Comparison of ENCODE assay signal across 1 cellular context in genomic region chr19:38729653-38730469, GRCh38.
TF ChIP-seq lines count a peak whose summit lies in the region.

No MANE protein-coding gene starts in this region.

TF ChIP-seq in HepG2, 621 proteins besides CTCF, POLR2A, EP300 and RAD21 (continued from another document and continues in another):
- TF ChIP-seq, protein P1, sequence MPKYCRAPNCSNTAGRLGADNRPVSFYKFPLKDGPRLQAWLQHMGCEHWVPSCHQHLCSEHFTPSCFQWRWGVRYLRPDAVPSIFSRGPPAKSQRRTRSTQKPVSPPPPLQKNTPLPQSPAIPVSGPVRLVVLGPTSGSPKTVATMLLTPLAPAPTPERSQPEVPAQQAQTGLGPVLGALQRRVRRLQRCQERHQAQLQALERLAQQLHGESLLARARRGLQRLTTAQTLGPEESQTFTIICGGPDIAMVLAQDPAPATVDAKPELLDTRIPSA (CRISPR knock-in tag; IDR thresholded peaks at IDR 0.05; ENCODE audit: borderline replicate concordance): no peak
- TF ChIP-seq DMAP1 (CRISPR knock-in tag; IDR thresholded peaks at IDR 0.05): no peak
- no peak for TF ChIP-seq DZIP1 (CRISPR knock-in tag; IDR thresholded peaks at IDR 0.05)
- TF ChIP-seq, protein P2, sequence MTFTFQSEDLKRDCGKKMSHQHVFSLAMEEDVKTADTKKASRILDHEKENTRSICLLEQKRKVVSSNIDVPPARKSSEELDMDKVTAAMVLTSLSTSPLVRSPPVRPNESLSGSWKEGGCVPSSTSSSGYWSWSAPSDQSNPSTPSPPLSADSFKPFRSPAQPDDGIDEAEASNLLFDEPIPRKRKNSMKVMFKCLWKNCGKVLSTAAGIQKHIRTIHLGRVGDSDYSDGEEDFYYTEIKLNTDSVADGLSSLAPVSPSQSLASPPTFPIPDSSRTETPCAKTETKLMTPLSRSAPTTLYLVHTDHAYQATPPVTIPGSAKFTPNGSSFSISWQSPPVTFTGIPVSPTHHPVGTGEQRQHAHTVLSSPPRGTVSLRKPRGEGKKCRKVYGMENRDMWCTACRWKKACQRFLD (CRISPR knock-in tag; IDR thresholded peaks at IDR 0.05; ENCODE audit: borderline replicate concordance): no peak
- TF ChIP-seq ZNF660 (CRISPR knock-in tag; IDR thresholded peaks at IDR 0.05; ENCODE audit: borderline replicate concordance, low read depth): no peak
- no peak for TF ChIP-seq ZKSCAN8 (CRISPR knock-in tag; IDR thresholded peaks at IDR 0.05; ENCODE audit: borderline replicate concordance)
- TF ChIP-seq HMG20B (CRISPR knock-in tag; conservative IDR thresholded peaks at IDR 0.05): no peak
- no peak for TF ChIP-seq USF2 (IDR thresholded peaks at IDR 0.05; ENCODE audit: low read depth, low read length)
- no peak for TF ChIP-seq USF2 (CRISPR knock-in tag; IDR thresholded peaks at IDR 0.05; ENCODE audit: borderline replicate concordance)
- no peak for TF ChIP-seq ZNF274 (CRISPR knock-in tag; IDR thresholded peaks at IDR 0.05)
- TF ChIP-seq ZNF580 (CRISPR knock-in tag; IDR thresholded peaks at IDR 0.05; ENCODE audit: borderline replicate concordance, low read depth): peak; percentile 33; the same call in 1 of the 2 replicates
- TF ChIP-seq, protein P3, sequence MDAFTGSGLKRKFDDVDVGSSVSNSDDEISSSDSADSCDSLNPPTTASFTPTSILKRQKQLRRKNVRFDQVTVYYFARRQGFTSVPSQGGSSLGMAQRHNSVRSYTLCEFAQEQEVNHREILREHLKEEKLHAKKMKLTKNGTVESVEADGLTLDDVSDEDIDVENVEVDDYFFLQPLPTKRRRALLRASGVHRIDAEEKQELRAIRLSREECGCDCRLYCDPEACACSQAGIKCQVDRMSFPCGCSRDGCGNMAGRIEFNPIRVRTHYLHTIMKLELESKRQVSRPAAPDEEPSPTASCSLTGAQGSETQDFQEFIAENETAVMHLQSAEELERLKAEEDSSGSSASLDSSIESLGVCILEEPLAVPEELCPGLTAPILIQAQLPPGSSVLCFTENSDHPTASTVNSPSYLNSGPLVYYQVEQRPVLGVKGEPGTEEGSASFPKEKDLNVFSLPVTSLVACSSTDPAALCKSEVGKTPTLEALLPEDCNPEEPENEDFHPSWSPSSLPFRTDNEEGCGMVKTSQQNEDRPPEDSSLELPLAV (CRISPR knock-in tag; conservative IDR thresholded peaks at IDR 0.05; ENCODE audit: low read depth): no peak
- no peak for TF ChIP-seq BRD4 (CRISPR knock-in tag; IDR thresholded peaks at IDR 0.05)
- no peak for TF ChIP-seq HDAC1 (CRISPR knock-in tag; IDR thresholded peaks at IDR 0.05)
- TF ChIP-seq SSRP1 (CRISPR knock-in tag; IDR thresholded peaks at IDR 0.05): no peak
- no peak for TF ChIP-seq ZNF337 (CRISPR knock-in tag; IDR thresholded peaks at IDR 0.05; ENCODE audit: borderline replicate concordance, low read depth)
- TF ChIP-seq GLMP (CRISPR knock-in tag; IDR thresholded peaks at IDR 0.05; ENCODE audit: borderline replicate concordance): no peak
- TF ChIP-seq ZFX (CRISPR knock-in tag; IDR thresholded peaks at IDR 0.05; ENCODE audit: low read depth): peak; percentile 61; the same call in 1 of the 2 replicates
- TF ChIP-seq KDM5A (IDR thresholded peaks at IDR 0.05; ENCODE audit: borderline replicate concordance, low read length): no peak
- no peak for TF ChIP-seq ATAD3A (CRISPR knock-in tag; IDR thresholded peaks at IDR 0.05)
- TF ChIP-seq, protein P4, sequence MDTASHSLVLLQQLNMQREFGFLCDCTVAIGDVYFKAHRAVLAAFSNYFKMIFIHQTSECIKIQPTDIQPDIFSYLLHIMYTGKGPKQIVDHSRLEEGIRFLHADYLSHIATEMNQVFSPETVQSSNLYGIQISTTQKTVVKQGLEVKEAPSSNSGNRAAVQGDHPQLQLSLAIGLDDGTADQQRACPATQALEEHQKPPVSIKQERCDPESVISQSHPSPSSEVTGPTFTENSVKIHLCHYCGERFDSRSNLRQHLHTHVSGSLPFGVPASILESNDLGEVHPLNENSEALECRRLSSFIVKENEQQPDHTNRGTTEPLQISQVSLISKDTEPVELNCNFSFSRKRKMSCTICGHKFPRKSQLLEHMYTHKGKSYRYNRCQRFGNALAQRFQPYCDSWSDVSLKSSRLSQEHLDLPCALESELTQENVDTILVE (CRISPR knock-in tag; IDR thresholded peaks at IDR 0.05): no peak
- TF ChIP-seq, protein P5, sequence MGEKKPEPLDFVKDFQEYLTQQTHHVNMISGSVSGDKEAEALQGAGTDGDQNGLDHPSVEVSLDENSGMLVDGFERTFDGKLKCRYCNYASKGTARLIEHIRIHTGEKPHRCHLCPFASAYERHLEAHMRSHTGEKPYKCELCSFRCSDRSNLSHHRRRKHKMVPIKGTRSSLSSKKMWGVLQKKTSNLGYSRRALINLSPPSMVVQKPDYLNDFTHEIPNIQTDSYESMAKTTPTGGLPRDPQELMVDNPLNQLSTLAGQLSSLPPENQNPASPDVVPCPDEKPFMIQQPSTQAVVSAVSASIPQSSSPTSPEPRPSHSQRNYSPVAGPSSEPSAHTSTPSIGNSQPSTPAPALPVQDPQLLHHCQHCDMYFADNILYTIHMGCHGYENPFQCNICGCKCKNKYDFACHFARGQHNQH (CRISPR knock-in tag; IDR thresholded peaks at IDR 0.05): no peak
- no peak for TF ChIP-seq CERS6 (CRISPR knock-in tag; IDR thresholded peaks at IDR 0.05)
- no peak for TF ChIP-seq BATF2 (CRISPR knock-in tag; IDR thresholded peaks at IDR 0.05)
- no peak for TF ChIP-seq ZEB1 (IDR thresholded peaks at IDR 0.05; ENCODE audit: insufficient replicate concordance, low read depth)
- no peak for TF ChIP-seq HCFC1 (IDR thresholded peaks at IDR 0.05; ENCODE audit: low read depth, low read length)
- TF ChIP-seq, protein P6, sequence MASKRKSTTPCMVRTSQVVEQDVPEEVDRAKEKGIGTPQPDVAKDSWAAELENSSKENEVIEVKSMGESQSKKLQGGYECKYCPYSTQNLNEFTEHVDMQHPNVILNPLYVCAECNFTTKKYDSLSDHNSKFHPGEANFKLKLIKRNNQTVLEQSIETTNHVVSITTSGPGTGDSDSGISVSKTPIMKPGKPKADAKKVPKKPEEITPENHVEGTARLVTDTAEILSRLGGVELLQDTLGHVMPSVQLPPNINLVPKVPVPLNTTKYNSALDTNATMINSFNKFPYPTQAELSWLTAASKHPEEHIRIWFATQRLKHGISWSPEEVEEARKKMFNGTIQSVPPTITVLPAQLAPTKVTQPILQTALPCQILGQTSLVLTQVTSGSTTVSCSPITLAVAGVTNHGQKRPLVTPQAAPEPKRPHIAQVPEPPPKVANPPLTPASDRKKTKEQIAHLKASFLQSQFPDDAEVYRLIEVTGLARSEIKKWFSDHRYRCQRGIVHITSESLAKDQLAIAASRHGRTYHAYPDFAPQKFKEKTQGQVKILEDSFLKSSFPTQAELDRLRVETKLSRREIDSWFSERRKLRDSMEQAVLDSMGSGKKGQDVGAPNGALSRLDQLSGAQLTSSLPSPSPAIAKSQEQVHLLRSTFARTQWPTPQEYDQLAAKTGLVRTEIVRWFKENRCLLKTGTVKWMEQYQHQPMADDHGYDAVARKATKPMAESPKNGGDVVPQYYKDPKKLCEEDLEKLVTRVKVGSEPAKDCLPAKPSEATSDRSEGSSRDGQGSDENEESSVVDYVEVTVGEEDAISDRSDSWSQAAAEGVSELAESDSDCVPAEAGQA (IDR thresholded peaks at IDR 0.05; ENCODE audit: low read depth): no peak
- TF ChIP-seq, protein P6 (CRISPR knock-in tag; IDR thresholded peaks at IDR 0.05; ENCODE audit: borderline replicate concordance): no peak
- TF ChIP-seq SNAPC5 (CRISPR knock-in tag; IDR thresholded peaks at IDR 0.05; ENCODE audit: borderline replicate concordance): no peak
- TF ChIP-seq YY1 (IDR thresholded peaks at IDR 0.05; ENCODE audit: insufficient read depth, insufficient replicate concordance, low read depth, low read length): no peak
- no peak for TF ChIP-seq ZBTB20 (CRISPR knock-in tag; IDR thresholded peaks at IDR 0.05; ENCODE audit: borderline replicate concordance, low read depth)
- no peak for TF ChIP-seq CREM (IDR thresholded peaks at IDR 0.05)
- TF ChIP-seq CREM (CRISPR knock-in tag; IDR thresholded peaks at IDR 0.05): no peak
- TF ChIP-seq, protein P7, sequence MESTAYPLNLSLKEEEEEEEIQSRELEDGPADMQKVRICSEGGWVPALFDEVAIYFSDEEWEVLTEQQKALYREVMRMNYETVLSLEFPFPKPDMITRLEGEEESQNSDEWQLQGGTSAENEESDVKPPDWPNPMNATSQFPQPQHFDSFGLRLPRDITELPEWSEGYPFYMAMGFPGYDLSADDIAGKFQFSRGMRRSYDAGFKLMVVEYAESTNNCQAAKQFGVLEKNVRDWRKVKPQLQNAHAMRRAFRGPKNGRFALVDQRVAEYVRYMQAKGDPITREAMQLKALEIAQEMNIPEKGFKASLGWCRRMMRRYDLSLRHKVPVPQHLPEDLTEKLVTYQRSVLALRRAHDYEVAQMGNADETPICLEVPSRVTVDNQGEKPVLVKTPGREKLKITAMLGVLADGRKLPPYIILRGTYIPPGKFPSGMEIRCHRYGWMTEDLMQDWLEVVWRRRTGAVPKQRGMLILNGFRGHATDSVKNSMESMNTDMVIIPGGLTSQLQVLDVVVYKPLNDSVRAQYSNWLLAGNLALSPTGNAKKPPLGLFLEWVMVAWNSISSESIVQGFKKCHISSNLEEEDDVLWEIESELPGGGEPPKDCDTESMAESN (CRISPR knock-in tag; conservative IDR thresholded peaks at IDR 0.05): 0 out of 2 replicates have a peak, but pooled peaks have one; percentile 29
